8 cellular contexts compared by ENCODE assay signal in the genomic region with DNA sequence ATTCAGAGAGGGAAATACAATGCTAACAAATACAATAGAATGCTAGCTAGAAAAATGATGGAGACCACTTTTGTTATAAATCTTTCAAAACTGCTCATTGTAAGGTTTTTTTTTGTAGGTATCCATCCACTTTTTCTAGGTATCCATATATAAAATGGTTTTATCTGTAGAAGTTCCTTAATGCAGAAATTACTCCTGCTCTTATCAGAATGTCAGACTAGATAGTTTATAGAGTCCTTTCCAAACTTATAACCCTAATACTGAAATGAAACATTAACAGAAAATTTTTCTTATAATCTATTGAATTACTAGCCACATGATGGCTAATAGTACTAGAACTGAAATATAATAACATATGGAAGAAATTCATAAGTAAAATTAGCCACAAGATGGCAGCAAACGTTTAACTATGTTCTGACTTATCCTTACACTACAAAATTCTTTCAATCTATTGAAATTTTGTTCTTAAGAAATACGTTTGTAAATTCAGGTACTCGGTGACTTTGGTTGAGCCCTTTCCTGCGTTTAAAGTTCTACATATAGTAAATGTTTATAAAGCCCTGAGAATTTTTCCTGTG. TPM values are rescaled to one million over a fixed set of nuclear protein-coding genes. Genes with fewer than 3 reads are reported as not detected.
DNase-seq lines count a peak whose midpoint lies in the region; ATAC-seq and TF ChIP-seq lines count a peak whose summit lies in the region.

No MANE protein-coding gene starts in this region.

- no peaks in the 10 kb centered on the region for H3F3A ChIP-seq in smooth muscle cell (ENCODE audit: low read depth)

- H4K20me1 ChIP-seq in DND-41 (ENCODE audit: insufficient read depth, low read length), result no peaks in the 10 kb centered on the region
- H4K20me1 ChIP-seq in OCI-LY7 (ENCODE audit: insufficient read depth, low read length), result no peaks in the 10 kb centered on the region
- H4K20me1 ChIP-seq in smooth muscle cell (ENCODE audit: low read depth), result no peaks in the 10 kb centered on the region

- no peak for DNase-seq in DND-41
- peak; percentile 36 for DNase-seq in OCI-LY7 (ENCODE audit: low spot score)
- DNase-seq in fibroblast of gingiva (ENCODE audit: low read depth), result peak; percentile 61
- no peak for DNase-seq in smooth muscle cell (lab: John Stamatoyannopoulos, UW; ENCODE audit: unreplicated experiment)
- no peak for DNase-seq in 8988T
- DNase-seq in cerebellar nuclear complex (lab: John Stamatoyannopoulos, UW), result no peak
- no peak for DNase-seq in activated CD4-positive, alpha-beta T cell treated with anti-CD3 and anti-CD28 coated beads, Interleukin-2, amount 50 U/mL, for 1 hour

- H3K4me3 ChIP-seq in DND-41 (ENCODE audit: low read depth in 1 of 2, low read length in 2 of 2) (no peak overlapping the region), OCI-LY7 (ENCODE audit: low read depth, low read length, poor library complexity, severe bottlenecking) (no peak overlapping the region), smooth muscle cell (no peak overlapping the region)

- no peaks in the 10 kb centered on the region for H3K4me1 ChIP-seq in DND-41 (ENCODE audit: insufficient read depth, low read length)
- H3K4me1 ChIP-seq in OCI-LY7 (ENCODE audit: insufficient read depth, low read length, poor library complexity, severe bottlenecking), result no peaks in the 10 kb centered on the region
- no peaks in the 10 kb centered on the region for H3K4me1 ChIP-seq in smooth muscle cell (ENCODE audit: low read depth)

- TF ChIP-seq CTCF in DND-41 (IDR thresholded peaks at IDR 0.05; ENCODE audit: borderline replicate concordance, extremely low read depth, low read length, poor library complexity, severe bottlenecking) (peak; percentile 52), OCI-LY7 (conservative IDR thresholded peaks at IDR 0.05; ENCODE audit: low read length) (peak; percentile 79), smooth muscle cell (IDR thresholded peaks at IDR 0.05; ENCODE audit: borderline replicate concordance, insufficient read depth, poor library complexity, severe bottlenecking) (peak; percentile 60)

- no peaks in the 10 kb centered on the region for H3K9me2 ChIP-seq in OCI-LY7 (ENCODE audit: insufficient read depth, low read length)

- no peak overlapping the region for H3K9ac ChIP-seq in DND-41 (ENCODE audit: low read depth, low read length)
- H3K9ac ChIP-seq in smooth muscle cell (ENCODE audit: low read depth), result no peak overlapping the region

- H3K27me3 ChIP-seq in DND-41 (ENCODE audit: insufficient read depth, low read length, poor library complexity) (no peaks in the 10 kb centered on the region), smooth muscle cell (ENCODE audit: low read depth) (no peaks in the 10 kb centered on the region)

- intact Hi-C loops in OCI-LY7 (cut with micrococcal nuclease; ENCODE audit: unreplicated experiment), result no loop called here

- no peaks in the 10 kb centered on the region for H3K9me3 ChIP-seq in DND-41 (ENCODE audit: insufficient read depth, low read length, severe bottlenecking)
- H3K9me3 ChIP-seq in OCI-LY7 (ENCODE audit: low read length), result no peaks in the 10 kb centered on the region
- no peaks in the 10 kb centered on the region for H3K9me3 ChIP-seq in smooth muscle cell (replicated peaks; ENCODE audit: low read depth)

- WGBS in smooth muscle cell (ENCODE audit: low lambda C conversion rate), result 71% methylated on average over 4 of the region's 4 CpGs

- H3K27ac ChIP-seq in DND-41 (ENCODE audit: low read length) (no peak overlapping the region), OCI-LY7 (ENCODE audit: low read depth, low read length, poor library complexity, severe bottlenecking) (no peak overlapping the region), smooth muscle cell (ENCODE audit: low read depth) (no peak overlapping the region)

- peak; percentile 47; the same call in 1 of the 3 replicates for ATAC-seq in DND-41 (ENCODE audit: insufficient read depth, low read depth)
- ATAC-seq in HG03342 (IDR thresholded peaks at IDR 0.05; ENCODE audit: unreplicated experiment), result peak; percentile 44

- no peak overlapping the region for H2AFZ ChIP-seq in DND-41 (ENCODE audit: low read depth, low read length)
- no peak overlapping the region for H2AFZ ChIP-seq in OCI-LY7 (ENCODE audit: low read length)
- H2AFZ ChIP-seq in smooth muscle cell (ENCODE audit: low read depth), result no peak overlapping the region

- BruUV-seq in OCI-LY7 (replicated peaks; lab: Mats Ljungman, UMichigan), result no TSS peak

- no peaks in the 10 kb centered on the region for H3K79me2 ChIP-seq in DND-41 (ENCODE audit: insufficient read depth, low read length)
- H3K79me2 ChIP-seq in OCI-LY7 (ENCODE audit: insufficient read depth, low read depth, low read length), result no peaks in the 10 kb centered on the region; the same call in 1 of the 2 replicates
- H3K79me2 ChIP-seq in smooth muscle cell (ENCODE audit: low read depth), result no peaks in the 10 kb centered on the region

- POLR2A ChIA-PET in OCI-LY7 (lab: Charles Lee), result no interaction called here

- H3K36me3 ChIP-seq in DND-41 (ENCODE audit: insufficient read depth, low read length) (peaks cover 77% of the 10 kb centered on the region), OCI-LY7 (ENCODE audit: insufficient read depth, low read length) (peaks cover 94% of the 10 kb centered on the region), smooth muscle cell (ENCODE audit: low read depth) (peaks cover 5% of the 10 kb centered on the region)

- H3K4me2 ChIP-seq in DND-41 (ENCODE audit: insufficient read depth, low read length) (no peak overlapping the region), OCI-LY7 (ENCODE audit: low read length) (no peak overlapping the region), smooth muscle cell (no peak overlapping the region)

- CTCF ChIA-PET in OCI-LY7 (lab: Charles Lee; ENCODE audit: unreplicated experiment), result no interaction called here

RNA-seq across cellular contexts. Expression of gene ECT2, which starts 58.5 kb away (rescaled TPM):
- 48.1 and 51.5 TPM in 2 replicates for total RNA-seq in OCI-LY7 (2014; rRNA removed; shearing (Covaris generic))
- total RNA-seq in OCI-LY7 (2022), result 66.1 and 72.5 TPM in 2 replicates
- total RNA-seq in smooth muscle cell, result 20.3 and 32.1 TPM in 2 replicates
- 6.3 and 10.9 TPM in 2 replicates for polyA plus RNA-seq in smooth muscle cell

Comparison
In these comparisons a context has a peak if more than half of its experiments do, and no peak if none do; other contexts are left out.
1. DNase-seq: peak in OCI-LY7 (single experiment) and fibroblast of gingiva (single experiment); none in DND-41 (single experiment), smooth muscle cell (single experiment), 8988T (single experiment), cerebellar nuclear complex (0 of 2) and activated CD4-positive, alpha-beta T cell treated with anti-CD3 and anti-CD28 coated beads, Interleukin-2, amount 50 U/mL, for 1 hour (single experiment).
2. Peak in every context shown above with its lines, with median percentiles within 50 percentile points of each other: CTCF ChIP-seq.